Comparison of ENCODE assay signal across 8 cellular contexts in genomic region chr18:32093523-32093922, GRCh38. TPM values are rescaled to one million over a fixed set of nuclear protein-coding genes. Genes with fewer than 3 reads are reported as not detected.
A peak's percentile ranks its signal among the peaks of the same experiment; 100 is the strongest.
DNase-seq lines count a peak whose midpoint lies in the region; ATAC-seq and TF ChIP-seq lines count a peak whose summit lies in the region.

No MANE protein-coding gene starts in this region.

- no peaks in the 10 kb centered on the region for H3K9me3 Mint-ChIP-seq in CD4-positive, alpha-beta memory T cell
- H3K9me3 Mint-ChIP-seq in activated T-helper 2 cell treated with anti-CD3 and anti-CD28 coated beads, Interferon-gamma antibody, Interleukin-2, Interleukin-4, amounts not matched to agents 10 μg/mL and 5 μg/mL and 100 μg/mL, durations not matched to agents 14 hours and 24 hours and 36 hours = no peaks in the 10 kb centered on the region
- H3K9me3 Mint-ChIP-seq in immature natural killer cell = no peaks in the 10 kb centered on the region

- H3K36me3 ChIP-seq in CD4-positive, alpha-beta memory T cell (ENCODE audit: insufficient read depth, low read length) = no peaks in the 10 kb centered on the region

- no peak for ATAC-seq in GM21367 (IDR thresholded peaks at IDR 0.05; ENCODE audit: unreplicated experiment)

- H3K4me3 ChIP-seq in CD4-positive, alpha-beta memory T cell (ENCODE audit: low read length in 2 of 2) = peak overlapping the region; percentile 91 to 96

- H3K27ac ChIP-seq in CD4-positive, alpha-beta memory T cell (ENCODE audit: low read depth, low read length) = peak overlapping the region; percentile 98
- H3K27ac ChIP-seq in temporal lobe (ENCODE audit: low read depth, low read length) = peak overlapping the region; percentile 89

- DNase-seq in CD4-positive, alpha-beta memory T cell = peak in 1 of 5 donors; percentile 46
- DNase-seq in HEK293T (ENCODE audit: extremely low spot score) (peak; percentile 53), immature natural killer cell (no peak), NK-92 (lab: John Stamatoyannopoulos, UW; ENCODE audit: unreplicated experiment) (no peak)
- DNase-seq in activated T-helper 2 cell treated with anti-CD3 and anti-CD28 coated beads, Interferon-gamma antibody, Interleukin-2, Interleukin-4, amounts not matched to agents 10 μg/mL and 5 μg/mL and 100 μg/mL, durations not matched to agents 14 hours and 24 hours and 36 hours (ENCODE audit: low spot score) = no peak
- no peak for DNase-seq in stimulated activated CD4-positive, alpha-beta T cell treated with anti-CD3 and anti-CD28 coated beads, Interleukin-12 subunit alpha, Interleukin-12 subunit beta, amount 100 ng/mL, for 4 hours

- peaks cover 21 to 36% of the 10 kb centered on the region in 2 donors for H3K36me3 Mint-ChIP-seq in CD4-positive, alpha-beta memory T cell
- peaks cover 52% of the 10 kb centered on the region for H3K36me3 Mint-ChIP-seq in activated T-helper 2 cell treated with anti-CD3 and anti-CD28 coated beads, Interferon-gamma antibody, Interleukin-2, Interleukin-4, amounts not matched to agents 10 μg/mL and 5 μg/mL and 100 μg/mL, durations not matched to agents 14 hours and 24 hours and 36 hours (ENCODE audit: low read depth)
- peaks cover 5 to 15% (median 8%) of the 10 kb centered on the region in 3 donors for H3K36me3 Mint-ChIP-seq in immature natural killer cell

- H3K4me3 Mint-ChIP-seq in CD4-positive, alpha-beta memory T cell = peak overlapping the region; percentile 90 to 99 (median 97)
- H3K4me3 Mint-ChIP-seq in activated T-helper 2 cell treated with anti-CD3 and anti-CD28 coated beads, Interferon-gamma antibody, Interleukin-2, Interleukin-4, amounts not matched to agents 10 μg/mL and 5 μg/mL and 100 μg/mL, durations not matched to agents 14 hours and 24 hours and 36 hours (ENCODE audit: low read depth) = peak overlapping the region; percentile 94
- peak overlapping the region; percentile 87 to 94 (median 92) for H3K4me3 Mint-ChIP-seq in immature natural killer cell

- no peaks in the 10 kb centered on the region for H3K9me3 ChIP-seq in CD4-positive, alpha-beta memory T cell (ENCODE audit: control insufficient read depth in 1 of 2, low read length in 2 of 2)

- H3K27me3 Mint-ChIP-seq in CD4-positive, alpha-beta memory T cell = no peaks in the 10 kb centered on the region
- no peaks in the 10 kb centered on the region for H3K27me3 Mint-ChIP-seq in activated T-helper 2 cell treated with anti-CD3 and anti-CD28 coated beads, Interferon-gamma antibody, Interleukin-2, Interleukin-4, amounts not matched to agents 10 μg/mL and 5 μg/mL and 100 μg/mL, durations not matched to agents 14 hours and 24 hours and 36 hours (ENCODE audit: low read depth)
- H3K27me3 Mint-ChIP-seq in immature natural killer cell (ENCODE audit: low read depth in 3 of 3) = peaks cover 15 to 26% (median 26%) of the 10 kb centered on the region in 3 donors

- H3K4me1 Mint-ChIP-seq in CD4-positive, alpha-beta memory T cell = peaks cover 30 to 58% (median 44%) of the 10 kb centered on the region in 4 donors
- peaks cover 37% of the 10 kb centered on the region for H3K4me1 Mint-ChIP-seq in activated T-helper 2 cell treated with anti-CD3 and anti-CD28 coated beads, Interferon-gamma antibody, Interleukin-2, Interleukin-4, amounts not matched to agents 10 μg/mL and 5 μg/mL and 100 μg/mL, durations not matched to agents 14 hours and 24 hours and 36 hours (ENCODE audit: low read depth)
- peaks cover 42 to 60% of the 10 kb centered on the region in 2 donors for H3K4me1 Mint-ChIP-seq in immature natural killer cell

- peak overlapping the region; percentile 91 to 99 (median 96) for H3K27ac Mint-ChIP-seq in CD4-positive, alpha-beta memory T cell
- H3K27ac Mint-ChIP-seq in activated T-helper 2 cell treated with anti-CD3 and anti-CD28 coated beads, Interferon-gamma antibody, Interleukin-2, Interleukin-4, amounts not matched to agents 10 μg/mL and 5 μg/mL and 100 μg/mL, durations not matched to agents 14 hours and 24 hours and 36 hours = peak overlapping the region; percentile 89
- H3K27ac Mint-ChIP-seq in immature natural killer cell = peak overlapping the region; percentile 87 to 98 (median 96)

- no peaks in the 10 kb centered on the region for H3K27me3 ChIP-seq in CD4-positive, alpha-beta memory T cell (ENCODE audit: insufficient read depth, low read length)

- CTCF ChIA-PET in CD4-positive, alpha-beta memory T cell (lab: Charles Lee; ENCODE audit: partially characterized antibody) = interaction anchor here (2.8 to 4.9 kb wide), 2 partner anchors 75 to 151 kb away, joined by 9 to 23 read pairs; partner anchors contain the start of genes RNF125 and TRAPPC8
- CTCF ChIA-PET in HEK293T (lab: Yijun Ruan, JAX) = no interaction called here

- POLR2A ChIA-PET in CD4-positive, alpha-beta memory T cell (lab: Charles Lee; ENCODE audit: partially characterized antibody) = interaction anchor here (0.9 to 5.0 kb wide), 7 partner anchors 8 to 151 kb away, joined by 3 to 147 read pairs (median 5); partner anchors contain the start of genes RNF125 and TRAPPC8
- POLR2A ChIA-PET in HEK293T (lab: Yijun Ruan, JAX) = interaction anchor here (0.9 to 6.5 kb wide), 5 partner anchors 12 to 376 kb away, joined by 3 to 82 read pairs (median 4); partner anchors contain the start of genes RNF125 and TRAPPC8

- intact Hi-C loops in CD4-positive, alpha-beta memory T cell (cut with micrococcal nuclease) = loop anchor here (2.0 to 10.0 kb wide), 4 partner anchors 21 to 409 kb away; partner anchors contain the start of genes B4GALT6 and GAREM1
- intact Hi-C loops in activated T-helper 2 cell treated with anti-CD3 and anti-CD28 coated beads, Interferon-gamma antibody, Interleukin-2, Interleukin-4, amounts not matched to agents 10 μg/mL and 5 μg/mL and 100 μg/mL, durations not matched to agents 14 hours and 24 hours and 36 hours (cut with micrococcal nuclease) = loop anchor here (2.0 to 5.0 kb wide), 4 partner anchors 13 to 436 kb away; no protein-coding TSS in a partner anchor

- peaks cover 50% of the 10 kb centered on the region for H3K4me1 ChIP-seq in CD4-positive, alpha-beta memory T cell (ENCODE audit: insufficient read depth, low read length)

TF ChIP-seq in HEK293T, 16 proteins besides CTCF, POLR2A, EP300 and RAD21:
- TF ChIP-seq FOXM1 (IDR thresholded peaks at IDR 0.05; ENCODE audit: borderline replicate concordance) (no peak), PKNOX1 (IDR thresholded peaks at IDR 0.05) (peak; percentile 98), CTBP1 (IDR thresholded peaks at IDR 0.05; ENCODE audit: borderline replicate concordance) (peak; percentile 39; the same call in 1 of the 2 replicates)

RNA-seq across cellular contexts. Expression of gene RNF138, which starts 1.8 kb away (rescaled TPM):
- total RNA-seq in CD4-positive, alpha-beta memory T cell = 10 to 100 TPM; 58.1 to 61.8 TPM
- polyA plus RNA-seq in CD4-positive, alpha-beta memory T cell = 10 to 100 TPM; 74.6 to 83.2 TPM
- total RNA-seq in activated T-helper 2 cell treated with anti-CD3 and anti-CD28 coated beads, Interferon-gamma antibody, Interleukin-2, Interleukin-4, amounts not matched to agents 10 μg/mL and 5 μg/mL and 100 μg/mL, durations not matched to agents 14 hours and 24 hours and 36 hours = 84.9 and 100 TPM in 2 replicates
- 10 to 100 TPM; 33.3 to 42.8 (median 38.2) TPM for polyA plus RNA-seq in immature natural killer cell
- total RNA-seq in temporal lobe = 39.1 TPM
